10 cellular contexts compared by ENCODE assay signal in the genomic region with DNA sequence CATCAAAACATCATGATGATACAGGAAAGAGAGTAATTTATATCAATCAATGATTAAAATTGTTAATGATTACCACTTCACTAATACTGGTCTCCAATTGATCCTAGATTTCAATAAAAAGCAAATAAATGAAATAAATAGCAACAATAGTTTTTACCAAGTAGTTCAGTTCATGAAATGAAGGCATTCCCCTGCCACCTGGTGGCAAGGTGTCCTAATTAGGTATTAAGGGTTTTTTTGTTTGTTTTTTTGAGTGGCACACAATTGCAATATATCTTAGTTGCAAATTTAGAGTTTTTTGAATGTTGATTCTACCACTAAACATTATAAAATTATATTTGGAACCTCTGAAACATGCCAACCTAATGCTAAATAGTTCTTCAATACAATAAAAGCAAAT.
DNase-seq lines count a peak whose midpoint lies in the region; ATAC-seq, FAIRE-seq and TF ChIP-seq lines count a peak whose summit lies in the region.
"Had no signal": no experiment of that assay in that cellular context is flagged by ENCODE, and none has a peak within 500 bp of the region (broad histone marks: within the 10 kb centered on the region; RNA-seq: fewer than 3 reads in every experiment).

No MANE protein-coding gene starts in this region.

- no peak for FAIRE-seq in small intestine (lab: Jason Lieb, UNC)

- intact Hi-C loops in Panc1 (cut with micrococcal nuclease; ENCODE audit: unreplicated experiment), result loop anchor here (2.0 kb wide), 1 partner anchor 157 kb away; the partner anchor contains the start of gene PDE5A
- intact Hi-C loops in esophagus squamous epithelium (cut with DNase I), result no loop called here

- H3K27ac ChIP-seq in Panc1 (ENCODE audit: low read length), result no peak overlapping the region; the same call in 1 of the 2 replicates
- no peak overlapping the region for H3K27ac ChIP-seq in small intestine (ENCODE audit: low read depth in 1 of 2, low read length in 1 of 2)
- H3K27ac ChIP-seq in esophagus squamous epithelium, result no peak overlapping the region

- TF ChIP-seq CTCF in Panc1 (IDR thresholded peaks at IDR 0.05) (peak; percentile 18; the same call in 1 of the 2 replicates), esophagus squamous epithelium (IDR thresholded peaks at IDR 0.05) (peak in 2 of 6 experiments; percentile 19)

- no peak for TF ChIP-seq POLR2A in esophagus squamous epithelium (IDR thresholded peaks at IDR 0.05)

- peak; percentile 3 for DNase-seq in NCI-H1105 treated with DMSO at 0.1 percent for 48 hours (lab: John Stamatoyannopoulos, UW)
- no peak for DNase-seq in NCI-H1105 (lab: John Stamatoyannopoulos, UW)
- DNase-seq in Panc1 (ENCODE audit: low read depth, low spot score), result no peak
- peak; percentile 1 for DNase-seq in fibroblast of the conjunctiva (ENCODE audit: low read depth)
- DNase-seq in small intestine, result peak; percentile 41
- no peak for DNase-seq in esophagus squamous epithelium (lab: John Stamatoyannopoulos, UW)
- no peak for DNase-seq in stimulated activated CD4-positive, alpha-beta T cell treated with anti-CD3 and anti-CD28 coated beads, Interleukin-4, amount 100 ng/mL, for 4 hours
- DNase-seq: activated CD4-positive, CD25-positive, alpha-beta regulatory T cell; NCI-H1930 had no signal

- in situ Hi-C loops in Panc1 (cut with HindIII; ENCODE audit: low pct_unique_long_range_greater_than_20kb, low sequenced_read_pairs), result no loop called here

- POLR2A ChIA-PET in Panc1 (lab: Charles Lee), result no interaction called here

- ATAC-seq in Panc1 (no peak), GM19397 (IDR thresholded peaks at IDR 0.05; ENCODE audit: unreplicated experiment) (no peak)

- no peak overlapping the region for H3K4me3 ChIP-seq in Panc1 (ENCODE audit: low read depth in 2 of 2, low read length in 2 of 2)
- H3K4me3 ChIP-seq in small intestine (ENCODE audit: low read depth in 1 of 2, low read length in 2 of 2), result no peak overlapping the region
- H3K4me3 ChIP-seq in esophagus squamous epithelium, result no peak overlapping the region

- no TSS peak for BruUV-seq in Panc1 (replicated peaks; lab: Mats Ljungman, UMichigan)

- H3K4me1 ChIP-seq in Panc1 (ENCODE audit: control insufficient read depth, insufficient read depth, low read length), result no peaks in the 10 kb centered on the region
- no peaks in the 10 kb centered on the region for H3K4me1 ChIP-seq in small intestine (ENCODE audit: control insufficient read depth in 2 of 2, insufficient read depth in 1 of 2, low read depth in 1 of 2, low read length in 1 of 2)
- H3K4me1 ChIP-seq in esophagus squamous epithelium, result no peaks in the 10 kb centered on the region

- H3K36me3 ChIP-seq in Panc1 (ENCODE audit: control insufficient read depth, insufficient read depth, low read length) (no peaks in the 10 kb centered on the region), small intestine (ENCODE audit: control insufficient read depth in 2 of 2, insufficient read depth in 2 of 2, low read length in 2 of 2) (no peaks in the 10 kb centered on the region), esophagus squamous epithelium (no peaks in the 10 kb centered on the region)

- CTCF ChIA-PET in Panc1 (lab: Charles Lee), result no interaction called here

- H3K27me3 ChIP-seq in Panc1 (ENCODE audit: control insufficient read depth, insufficient read depth, low read length), result no peaks in the 10 kb centered on the region
- no peaks in the 10 kb centered on the region for H3K27me3 ChIP-seq in small intestine (ENCODE audit: control insufficient read depth in 2 of 2, insufficient read depth in 2 of 2, low read length in 2 of 2)
- H3K27me3 ChIP-seq in esophagus squamous epithelium, result no peaks in the 10 kb centered on the region

- H3K9me3 ChIP-seq in Panc1 (ENCODE audit: control insufficient read depth, insufficient read depth, low read depth, low read length), result peaks cover 3% of the 10 kb centered on the region; the same call in 1 of the 2 replicates
- H3K9me3 ChIP-seq in small intestine (ENCODE audit: control insufficient read depth, low read depth), result no peaks in the 10 kb centered on the region
- H3K9me3 ChIP-seq in esophagus squamous epithelium, result no peaks in the 10 kb centered on the region

Comparison
In these comparisons a context has a peak if more than half of its experiments do, and no peak if none do; other contexts are left out.
1. DNase-seq: peak in NCI-H1105 treated with DMSO at 0.1 percent for 48 hours (single experiment), fibroblast of the conjunctiva (single experiment) and small intestine (single experiment); none in NCI-H1105 (single experiment), Panc1 (single experiment), esophagus squamous epithelium (single experiment) and stimulated activated CD4-positive, alpha-beta T cell treated with anti-CD3 and anti-CD28 coated beads, Interleukin-4, amount 100 ng/mL, for 4 hours (0 of 2).